ENCODE assay signal across 1 cellular context in genomic region chr9:107350443-107350842, GRCh38.
TF ChIP-seq lines count a peak whose summit lies in the region.

No MANE protein-coding gene starts in this region.

TF ChIP-seq in IMR-90, 13 proteins besides CTCF, POLR2A, EP300 and RAD21 (continued from another document):
- TF ChIP-seq USF2 (IDR thresholded peaks at IDR 0.05; ENCODE audit: low read depth, low read length), result no peak
- TF ChIP-seq MAZ (IDR thresholded peaks at IDR 0.05; ENCODE audit: borderline replicate concordance, low read depth, low read length), result no peak
- TF ChIP-seq SMC3 (IDR thresholded peaks at IDR 0.05; ENCODE audit: low read depth, low read length), result no peak
- TF ChIP-seq RCOR1 (IDR thresholded peaks at IDR 0.05; ENCODE audit: insufficient replicate concordance, low read length), result no peak
- no peak for TF ChIP-seq ELK1 (IDR thresholded peaks at IDR 0.05; ENCODE audit: borderline replicate concordance, low read depth, low read length)
- no peak for TF ChIP-seq RFX5 (IDR thresholded peaks at IDR 0.05; ENCODE audit: low read depth, low read length)
- TF ChIP-seq BHLHE40 (IDR thresholded peaks at IDR 0.05; ENCODE audit: low read depth, low read length), result no peak
- no peak for TF ChIP-seq MAFK (IDR thresholded peaks at IDR 0.05; ENCODE audit: low read depth, low read length)
- no peak for TF ChIP-seq CHD1 (IDR thresholded peaks at IDR 0.05; ENCODE audit: low read depth, low read length)
